Comparison of ENCODE assay signal across 20 cellular contexts in genomic region chr3:128984596-128984995, GRCh38. TPM values are rescaled to one million over a fixed set of nuclear protein-coding genes. Genes with fewer than 3 reads are reported as not detected.
"Had no signal": no experiment of that assay in that cellular context is flagged by ENCODE, and none has a peak within 500 bp of the region (broad histone marks: within the 10 kb centered on the region; RNA-seq: fewer than 3 reads in every experiment).

No MANE protein-coding gene starts in this region.

- H3K9ac ChIP-seq: parathyroid adenoma had no signal

- H3K79me2 ChIP-seq: parathyroid adenoma had no signal

- H3K4me3 ChIP-seq: gastroesophageal sphincter, skin epidermis, transverse colon had no signal

- H3K36me3 ChIP-seq: brain microvascular endothelial cell, gastroesophageal sphincter, transverse colon had no signal

- H3K27me3 ChIP-seq: brain microvascular endothelial cell, gastroesophageal sphincter, transverse colon had no signal

- H2AFZ ChIP-seq: parathyroid adenoma had no signal

- H3K4me1 ChIP-seq: gastroesophageal sphincter, parathyroid adenoma, transverse colon had no signal

- DNase-seq: activated B cell treated with CpG ODN at 0.5 μM for 24 hours; activated CD4-positive, alpha-beta T cell treated with anti-CD3 and anti-CD28 coated beads, Interleukin-2, amount 10 ng/mL, durations not matched to agents 7 days and 5 days; activated CD8-positive, alpha-beta memory T cell treated with anti-CD3 and anti-CD28 coated beads, Interleukin-2, amount 50 U/mL, for 48 hours; activated naive CD8-positive, alpha-beta T cell treated with anti-CD3 and anti-CD28 coated beads for 36 hours; anterior cingulate cortex; brain microvascular endothelial cell; dermis blood vessel endothelial cell; effector memory CD8-positive, alpha-beta T cell; islet precursor cell; naive B cell; stimulated activated CD4-positive, alpha-beta T cell treated with anti-CD3 and anti-CD28 coated beads, Interleukin-15, amount 100 ng/mL, for 24 hours; stimulated activated CD4-positive, alpha-beta T cell treated with anti-CD3 and anti-CD28 coated beads, Interleukin-4, amount 100 ng/mL, for 1 hour; stimulated activated naive CD4-positive, alpha-beta T cell; substantia nigra; transverse colon had no signal

- H3K9me3 ChIP-seq: gastroesophageal sphincter, transverse colon had no signal

- H3K27ac ChIP-seq: brain microvascular endothelial cell, gastroesophageal sphincter, parathyroid adenoma, skin epidermis, transverse colon had no signal

RNA-seq across cellular contexts. Expression of gene CFAP92, which starts 9.3 kb away (rescaled TPM):
- total RNA-seq: activated B cell treated with CpG ODN at 0.5 μM for 24 hours, epithelial cell of proximal tubule, left lobe of liver had no signal

RNA-seq across cellular contexts. Expression of gene EFCC1, which starts 16.5 kb away (rescaled TPM):
- total RNA-seq: activated B cell treated with CpG ODN at 0.5 μM for 24 hours, epithelial cell of proximal tubule had no signal
